Comparison of ENCODE assay signal across 8 cellular contexts in the genomic region with DNA sequence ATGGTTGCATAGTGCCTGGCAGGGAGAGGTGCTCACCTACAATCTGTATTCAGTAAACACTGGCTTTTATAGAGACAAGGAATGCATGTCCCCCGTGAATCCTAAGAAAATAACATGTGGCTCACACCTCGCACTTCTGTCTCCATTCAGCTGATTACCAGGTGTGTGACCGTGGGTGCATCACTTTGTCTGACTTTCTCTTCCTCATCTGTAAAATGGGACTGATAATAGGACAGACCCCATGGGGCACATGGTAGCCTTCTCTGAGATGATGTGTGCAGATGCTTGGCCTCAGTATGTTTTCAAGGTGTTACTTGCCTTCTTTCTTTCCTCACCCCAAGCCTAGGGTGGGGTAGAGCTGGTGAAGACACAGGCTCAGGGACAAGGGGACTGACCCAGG. TPM values are rescaled to one million over a fixed set of nuclear protein-coding genes. Genes with fewer than 3 reads are reported as not detected.
A peak's percentile ranks its signal among the peaks of the same experiment; 100 is the strongest.
DNase-seq lines count a peak whose midpoint lies in the region; TF ChIP-seq lines count a peak whose summit lies in the region.

No MANE protein-coding gene starts in this region.

- H3K18ac ChIP-seq in trophoblast cell (ENCODE audit: low read length), result no peak overlapping the region

- H3K14ac ChIP-seq in trophoblast cell (ENCODE audit: low read length), result no peak overlapping the region

- H3K36me3 Mint-ChIP-seq in glutamatergic neuron (ENCODE audit: unreplicated experiment), result no peaks in the 10 kb centered on the region

- peak overlapping the region; percentile 70 for H3K4me3 Mint-ChIP-seq in glutamatergic neuron (ENCODE audit: unreplicated experiment)

- no peak overlapping the region for H4K12ac ChIP-seq in trophoblast cell (ENCODE audit: low read depth, low read length)

- H3K9me3 ChIP-seq in A673 (ENCODE audit: low read depth, low read length, poor library complexity, severe bottlenecking) (no peaks in the 10 kb centered on the region), Peyer's patch (no peaks in the 10 kb centered on the region), trophoblast cell (ENCODE audit: insufficient read depth, low read depth, low read length) (peaks cover 3% of the 10 kb centered on the region)

- H3K4me1 Mint-ChIP-seq in glutamatergic neuron (ENCODE audit: low read depth, unreplicated experiment), result peaks cover 46% of the 10 kb centered on the region

- peaks cover 69% of the 10 kb centered on the region for H3K79me2 ChIP-seq in trophoblast cell (ENCODE audit: control insufficient read depth, insufficient read depth, low read length, poor library complexity)

- no peak overlapping the region for H2AK5ac ChIP-seq in trophoblast cell (ENCODE audit: low read length)

- TF ChIP-seq CTCF in A673 (conservative IDR thresholded peaks at IDR 0.05; ENCODE audit: low read depth, low read length) (no peak), Peyer's patch (IDR thresholded peaks at IDR 0.05) (no peak), glutamatergic neuron (IDR thresholded peaks at IDR 0.05; ENCODE audit: partially characterized antibody, unreplicated experiment) (no peak)

- no peak overlapping the region for H2BK5ac ChIP-seq in trophoblast cell (ENCODE audit: low read depth, low read length, poor library complexity)

- POLR2A ChIA-PET in A673 (lab: Charles Lee; ENCODE audit: low non-redundant PET), result interaction anchor here (0.6 kb wide), 1 partner anchor 58 kb away, joined by 3 read pairs; no protein-coding TSS in a partner anchor

- no peaks in the 10 kb centered on the region for H3K36me3 ChIP-seq in A673 (ENCODE audit: insufficient read depth, low read length, poor library complexity, severe bottlenecking)
- H3K36me3 ChIP-seq in Peyer's patch, result no peaks in the 10 kb centered on the region
- peaks cover 3 to 14% of the 10 kb centered on the region in 2 experiments for H3K36me3 ChIP-seq in trophoblast cell (ENCODE audit: control insufficient read depth in 1 of 2, insufficient read depth in 2 of 2, low read length in 2 of 2)

- H2BK120ac ChIP-seq in trophoblast cell (ENCODE audit: insufficient read depth, low read length, poor library complexity), result no peak overlapping the region

- H3K4me1 ChIP-seq in A673 (ENCODE audit: insufficient read depth, low read length, poor library complexity, severe bottlenecking) (peaks cover 80% of the 10 kb centered on the region), Peyer's patch (peaks cover 12 to 87% (median 49%) of the 10 kb centered on the region in 4 donors), trophoblast cell (ENCODE audit: control insufficient read depth in 1 of 2, insufficient read depth in 2 of 2, low read length in 2 of 2) (peaks cover 76 to 77% of the 10 kb centered on the region in 2 experiments)

- no peak overlapping the region for H3K4me3 ChIP-seq in A673 (ENCODE audit: low read depth, low read length, poor library complexity, severe bottlenecking)
- no peak overlapping the region for H3K4me3 ChIP-seq in Peyer's patch
- H3K4me3 ChIP-seq in trophoblast cell (ENCODE audit: low read depth, low read length), result no peak overlapping the region

- H3K4ac ChIP-seq in trophoblast cell (ENCODE audit: low read depth, low read length), result peak overlapping the region; percentile 98

- no peak for TF ChIP-seq POLR2A in Peyer's patch (IDR thresholded peaks at IDR 0.05)

- H4K91ac ChIP-seq in trophoblast cell (ENCODE audit: low read depth, low read length), result no peak overlapping the region

- BruUV-seq in A673 (replicated peaks; lab: Mats Ljungman, UMichigan), result no TSS peak

- DNase-seq in A673 (ENCODE audit: low spot score) (no peak), Peyer's patch (no peak), glutamatergic neuron (no peak), trophoblast cell (no peak), NCI-H1436 (lab: John Stamatoyannopoulos, UW) (no peak), NCI-H446 treated with DMSO at 0.1 percent for 48 hours (lab: John Stamatoyannopoulos, UW) (no peak)
- DNase-seq in effector CD4-positive, alpha-beta T cell, result no peak
- DNase-seq in stimulated activated naive CD4-positive, alpha-beta T cell treated with Interleukin-2 at 50 U/mL for 16 hours (lab: John Stamatoyannopoulos, UW), result no peak

- peak overlapping the region; percentile 58 for H3K27ac ChIP-seq in A673 (ENCODE audit: low read depth, low read length, poor library complexity, severe bottlenecking)
- H3K27ac ChIP-seq in Peyer's patch, result peak overlapping the region; percentile 7 to 96 (median 74)
- peak overlapping the region; percentile 44 for H3K27ac ChIP-seq in trophoblast cell (ENCODE audit: low read depth, low read length)

- peaks cover 19% of the 10 kb centered on the region for H3K9me3 Mint-ChIP-seq in glutamatergic neuron (ENCODE audit: unreplicated experiment)

- no peaks in the 10 kb centered on the region for H3K27me3 ChIP-seq in A673 (replicated peaks; ENCODE audit: insufficient read depth, low read depth, low read length, poor library complexity)
- H3K27me3 ChIP-seq in Peyer's patch, result no peaks in the 10 kb centered on the region
- H3K27me3 ChIP-seq in trophoblast cell (ENCODE audit: insufficient read depth, low read length), result no peaks in the 10 kb centered on the region

- H3K9ac ChIP-seq in trophoblast cell (ENCODE audit: low read length), result no peak overlapping the region

- H3K23ac ChIP-seq in trophoblast cell (ENCODE audit: low read length), result no peak overlapping the region

- intact Hi-C loops in A673 (cut with micrococcal nuclease; ENCODE audit: unreplicated experiment), result loop anchor here (5.0 kb wide), 2 partner anchors 43 to 93 kb away; no protein-coding TSS in a partner anchor

- H3K79me1 ChIP-seq in trophoblast cell (ENCODE audit: low read length), result peaks cover 59% of the 10 kb centered on the region

- peaks cover 19% of the 10 kb centered on the region for H3K27me3 Mint-ChIP-seq in glutamatergic neuron (ENCODE audit: unreplicated experiment)

- no peak overlapping the region for H4K8ac ChIP-seq in trophoblast cell (ENCODE audit: low read depth, low read length)

- no peak overlapping the region for H2AFZ ChIP-seq in trophoblast cell (ENCODE audit: insufficient read depth, low read length, poor library complexity)

- WGBS in trophoblast cell (ENCODE audit: extremely low coverage, insufficient coverage, insufficient read length), result no CpG with 5 or more reads among the region's 3 CpGs

- no peak overlapping the region for H3K27ac Mint-ChIP-seq in glutamatergic neuron (ENCODE audit: unreplicated experiment)

- CTCF ChIA-PET in A673 (lab: Charles Lee), result no interaction called here

- no peak overlapping the region for H3K4me2 ChIP-seq in trophoblast cell (ENCODE audit: low read length)

- H2BK12ac ChIP-seq in trophoblast cell (ENCODE audit: low read length), result no peak overlapping the region

RNA-seq across cellular contexts. Expression of a gene that starts 6.3 kb away (rescaled TPM):
- total RNA-seq in A673 (2021), result 56.4 and 57.2 TPM in 2 replicates
- 10 to 100 TPM; 21.7 to 49.5 (median 30.9) TPM for total RNA-seq in Peyer's patch
- 130 TPM for total RNA-seq in glutamatergic neuron (ENCODE audit: unreplicated experiment)
- 101 and 105 TPM in 2 replicates for polyA plus RNA-seq in trophoblast cell (2013)
